Comparison of ENCODE assay signal across 1 cellular context in genomic region chr14:104895786-104896642, GRCh38.
TF ChIP-seq lines count a peak whose summit lies in the region.

No MANE protein-coding gene starts in this region.

TF ChIP-seq in IMR-90, 13 proteins besides CTCF, POLR2A, EP300 and RAD21:
- TF ChIP-seq CEBPB (IDR thresholded peaks at IDR 0.05; ENCODE audit: low read depth, low read length) (no peak), FOS (IDR thresholded peaks at IDR 0.05; ENCODE audit: low read depth, low read length) (no peak), CHD1 (IDR thresholded peaks at IDR 0.05; ENCODE audit: low read depth, low read length) (no peak), BHLHE40 (IDR thresholded peaks at IDR 0.05; ENCODE audit: low read depth, low read length) (no peak), NFE2L2 (IDR thresholded peaks at IDR 0.05; ENCODE audit: low read depth, low read length) (no peak), ELK1 (IDR thresholded peaks at IDR 0.05; ENCODE audit: borderline replicate concordance, low read depth, low read length) (no peak), MXI1 (IDR thresholded peaks at IDR 0.05; ENCODE audit: borderline replicate concordance, low read depth, low read length) (no peak), MAZ (IDR thresholded peaks at IDR 0.05; ENCODE audit: borderline replicate concordance, low read depth, low read length) (no peak), MAFK (IDR thresholded peaks at IDR 0.05; ENCODE audit: low read depth, low read length) (no peak), SMC3 (IDR thresholded peaks at IDR 0.05; ENCODE audit: low read depth, low read length) (no peak), RCOR1 (IDR thresholded peaks at IDR 0.05; ENCODE audit: insufficient replicate concordance, low read length) (no peak)
TF ChIP-seq in IMR-90: peak in this region for 0.
